In the genomic region with DNA sequence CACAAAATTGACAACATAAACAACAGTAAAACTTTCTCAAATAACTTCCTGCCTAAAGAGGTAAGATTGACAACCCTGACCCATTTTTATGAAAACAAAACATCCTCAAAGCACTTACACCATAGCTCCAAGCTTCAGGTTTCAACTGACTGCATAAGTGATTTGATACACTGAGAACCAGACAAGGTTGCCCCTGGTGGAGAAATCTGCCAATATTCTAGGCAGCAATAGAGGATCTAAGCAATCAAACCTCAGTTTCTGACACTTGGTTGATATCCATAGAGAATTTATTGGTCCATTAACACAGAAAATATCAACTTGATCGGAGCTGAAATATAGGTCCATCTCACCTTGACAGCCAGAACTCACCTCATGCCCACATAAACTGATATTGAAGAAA, we compare ENCODE assay signal across 16 cellular contexts.
DNase-seq lines count a peak whose midpoint lies in the region; ATAC-seq and TF ChIP-seq lines count a peak whose summit lies in the region.
"Had no signal": no experiment of that assay in that cellular context is flagged by ENCODE, and none has a peak within 500 bp of the region (broad histone marks: within the 10 kb centered on the region; RNA-seq: fewer than 3 reads in every experiment).

No MANE protein-coding gene starts in this region.

- H3K36me3 Mint-ChIP-seq in WTC11: peaks cover 26% of the 10 kb centered on the region
- H3K36me3 Mint-ChIP-seq in nephron progenitor cell (ENCODE audit: low read depth): peaks cover 29% of the 10 kb centered on the region

- H3K4me1 Mint-ChIP-seq in WTC11: no peaks in the 10 kb centered on the region
- H3K4me1 Mint-ChIP-seq in nephron progenitor cell: peaks cover 5% of the 10 kb centered on the region
- H3K4me1 Mint-ChIP-seq: brain had no signal

- H3K27ac Mint-ChIP-seq in WTC11 (no peak overlapping the region), nephron progenitor cell (no peak overlapping the region)
- H3K27ac Mint-ChIP-seq: brain, T-helper 17 cell had no signal

- ATAC-seq in WTC11 (peak; percentile 44; the same call in 1 of the 2 replicates), GM21529 (IDR thresholded peaks at IDR 0.05; ENCODE audit: unreplicated experiment) (no peak)
- ATAC-seq: left lung, T-helper 17 cell had no signal

- no peak for TF ChIP-seq CTCF in WTC11 (IDR thresholded peaks at IDR 0.05)
- TF ChIP-seq CTCF in nephron progenitor cell (IDR thresholded peaks at IDR 0.05): peak; percentile 28

- no peaks in the 10 kb centered on the region for H3K27me3 Mint-ChIP-seq in WTC11 (ENCODE audit: low read depth)
- H3K27me3 Mint-ChIP-seq in nephron progenitor cell (ENCODE audit: low read depth, poor library complexity): peaks cover 2% of the 10 kb centered on the region
- H3K27me3 Mint-ChIP-seq: T-helper 17 cell had no signal

- H3K4me3 Mint-ChIP-seq in WTC11 (no peak overlapping the region), nephron progenitor cell (no peak overlapping the region)
- H3K4me3 Mint-ChIP-seq: brain, T-helper 17 cell had no signal

- no peaks in the 10 kb centered on the region for H3K9me3 Mint-ChIP-seq in WTC11
- no peaks in the 10 kb centered on the region for H3K9me3 Mint-ChIP-seq in nephron progenitor cell
- H3K9me3 Mint-ChIP-seq: brain had no signal

- DNase-seq in DMS 273 (lab: John Stamatoyannopoulos, UW; ENCODE audit: unreplicated experiment): peak; percentile 58
- no peak for DNase-seq in DMS 273 treated with DMSO at 0.1 percent for 48 hours (lab: John Stamatoyannopoulos, UW)
- DNase-seq in HT-29 (ENCODE audit: low spot score): peak; percentile 10
- no peak for DNase-seq in WTC11 (ENCODE audit: low spot score)
- DNase-seq in nephron progenitor cell: no peak
- no peak for DNase-seq in activated CD4-positive, alpha-beta T cell treated with anti-CD3 and anti-CD28 coated beads, Interleukin-2, amount 50 U/mL, for 4 hours
- no peak for DNase-seq in ureter (ENCODE audit: low spot score)
- DNase-seq: 8988T; COR-L47; GOT3; left lung; NCI-H187 treated with DMSO at 0.1 percent for 48 hours; stimulated activated CD4-positive, alpha-beta T cell treated with anti-CD3 and anti-CD28 coated beads, Interleukin-12 subunit alpha, Interleukin-12 subunit beta, amount 100 ng/mL, for 4 hours; T-helper 17 cell had no signal

- CTCF ChIA-PET in WTC11 (lab: Charles Lee): interaction anchor here (0.6 to 1.6 kb wide), 6 partner anchors 10 to 244 kb away, joined by 3 to 7 read pairs (median 4); a partner anchor contains a TSS

- POLR2A ChIA-PET in WTC11 (lab: Charles Lee): interaction anchor here (1.0 kb wide), 1 partner anchor 241 kb away, joined by 3 read pairs; a partner anchor contains a TSS

TF ChIP-seq in WTC11, 78 proteins besides CTCF, POLR2A, EP300 and RAD21:
- TF ChIP-seq, protein P1, sequence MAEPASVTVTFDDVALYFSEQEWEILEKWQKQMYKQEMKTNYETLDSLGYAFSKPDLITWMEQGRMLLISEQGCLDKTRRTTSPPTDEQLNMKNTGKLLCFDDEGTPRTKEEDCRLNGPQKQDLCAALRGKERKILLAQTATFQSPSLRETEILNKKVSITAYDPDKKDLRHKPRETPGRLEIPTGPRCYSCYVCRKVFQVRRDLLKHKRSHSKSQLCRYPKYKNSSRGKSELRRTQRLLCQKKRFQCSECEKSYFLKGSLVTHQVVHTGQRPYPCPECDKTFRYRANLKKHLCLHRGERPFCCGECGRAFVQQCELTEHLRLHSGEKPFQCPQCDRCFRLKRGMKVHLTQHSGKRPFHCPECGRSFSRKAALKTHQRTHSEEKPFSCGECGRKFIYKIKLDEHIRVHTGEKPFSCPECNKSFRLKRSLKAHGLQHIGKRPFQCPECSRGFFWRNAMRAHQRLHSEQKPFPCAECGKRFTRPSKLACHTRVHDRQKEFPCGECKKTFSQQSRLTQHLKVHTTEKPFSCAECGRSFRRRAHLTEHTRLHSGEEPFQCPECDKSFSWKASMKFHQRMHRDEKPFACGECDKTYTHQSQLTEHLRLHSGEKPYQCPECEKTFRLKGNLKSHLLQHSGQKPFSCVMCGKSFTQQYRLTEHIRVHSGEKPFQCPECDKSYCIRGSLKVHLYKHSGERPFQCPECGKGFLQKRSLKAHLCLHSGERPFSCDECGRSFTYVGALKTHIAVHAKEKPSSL (CRISPR knock-in tag; conservative IDR thresholded peaks at IDR 0.05): no peak
- no peak for TF ChIP-seq SP1 (CRISPR knock-in tag; conservative IDR thresholded peaks at IDR 0.05)
- TF ChIP-seq, protein P2, sequence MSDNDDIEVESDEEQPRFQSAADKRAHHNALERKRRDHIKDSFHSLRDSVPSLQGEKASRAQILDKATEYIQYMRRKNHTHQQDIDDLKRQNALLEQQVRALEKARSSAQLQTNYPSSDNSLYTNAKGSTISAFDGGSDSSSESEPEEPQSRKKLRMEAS (CRISPR knock-in tag; IDR thresholded peaks at IDR 0.05): no peak
- TF ChIP-seq, protein P3, sequence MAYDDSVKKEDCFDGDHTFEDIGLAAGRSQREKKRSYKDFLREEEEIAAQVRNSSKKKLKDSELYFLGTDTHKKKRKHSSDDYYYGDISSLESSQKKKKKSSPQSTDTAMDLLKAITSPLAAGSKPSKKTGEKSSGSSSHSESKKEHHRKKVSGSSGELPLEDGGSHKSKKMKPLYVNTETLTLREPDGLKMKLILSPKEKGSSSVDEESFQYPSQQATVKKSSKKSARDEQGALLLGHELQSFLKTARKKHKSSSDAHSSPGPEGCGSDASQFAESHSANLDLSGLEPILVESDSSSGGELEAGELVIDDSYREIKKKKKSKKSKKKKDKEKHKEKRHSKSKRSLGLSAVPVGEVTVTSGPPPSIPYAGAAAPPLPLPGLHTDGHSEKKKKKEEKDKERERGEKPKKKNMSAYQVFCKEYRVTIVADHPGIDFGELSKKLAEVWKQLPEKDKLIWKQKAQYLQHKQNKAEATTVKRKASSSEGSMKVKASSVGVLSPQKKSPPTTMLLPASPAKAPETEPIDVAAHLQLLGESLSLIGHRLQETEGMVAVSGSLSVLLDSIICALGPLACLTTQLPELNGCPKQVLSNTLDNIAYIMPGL (CRISPR knock-in tag; IDR thresholded peaks at IDR 0.05): no peak
- TF ChIP-seq ESRRA (CRISPR knock-in tag; IDR thresholded peaks at IDR 0.05; ENCODE audit: borderline replicate concordance): no peak
- TF ChIP-seq, protein P4, sequence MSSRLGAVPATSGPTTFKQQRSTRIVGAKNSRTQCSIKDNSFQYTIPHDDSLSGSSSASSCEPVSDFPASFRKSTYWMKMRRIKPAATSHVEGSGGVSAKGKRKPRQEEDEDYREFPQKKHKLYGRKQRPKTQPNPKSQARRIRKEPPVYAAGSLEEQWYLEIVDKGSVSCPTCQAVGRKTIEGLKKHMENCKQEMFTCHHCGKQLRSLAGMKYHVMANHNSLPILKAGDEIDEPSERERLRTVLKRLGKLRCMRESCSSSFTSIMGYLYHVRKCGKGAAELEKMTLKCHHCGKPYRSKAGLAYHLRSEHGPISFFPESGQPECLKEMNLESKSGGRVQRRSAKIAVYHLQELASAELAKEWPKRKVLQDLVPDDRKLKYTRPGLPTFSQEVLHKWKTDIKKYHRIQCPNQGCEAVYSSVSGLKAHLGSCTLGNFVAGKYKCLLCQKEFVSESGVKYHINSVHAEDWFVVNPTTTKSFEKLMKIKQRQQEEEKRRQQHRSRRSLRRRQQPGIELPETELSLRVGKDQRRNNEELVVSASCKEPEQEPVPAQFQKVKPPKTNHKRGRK (CRISPR knock-in tag; IDR thresholded peaks at IDR 0.05; ENCODE audit: borderline replicate concordance): no peak
- TF ChIP-seq, protein P5, sequence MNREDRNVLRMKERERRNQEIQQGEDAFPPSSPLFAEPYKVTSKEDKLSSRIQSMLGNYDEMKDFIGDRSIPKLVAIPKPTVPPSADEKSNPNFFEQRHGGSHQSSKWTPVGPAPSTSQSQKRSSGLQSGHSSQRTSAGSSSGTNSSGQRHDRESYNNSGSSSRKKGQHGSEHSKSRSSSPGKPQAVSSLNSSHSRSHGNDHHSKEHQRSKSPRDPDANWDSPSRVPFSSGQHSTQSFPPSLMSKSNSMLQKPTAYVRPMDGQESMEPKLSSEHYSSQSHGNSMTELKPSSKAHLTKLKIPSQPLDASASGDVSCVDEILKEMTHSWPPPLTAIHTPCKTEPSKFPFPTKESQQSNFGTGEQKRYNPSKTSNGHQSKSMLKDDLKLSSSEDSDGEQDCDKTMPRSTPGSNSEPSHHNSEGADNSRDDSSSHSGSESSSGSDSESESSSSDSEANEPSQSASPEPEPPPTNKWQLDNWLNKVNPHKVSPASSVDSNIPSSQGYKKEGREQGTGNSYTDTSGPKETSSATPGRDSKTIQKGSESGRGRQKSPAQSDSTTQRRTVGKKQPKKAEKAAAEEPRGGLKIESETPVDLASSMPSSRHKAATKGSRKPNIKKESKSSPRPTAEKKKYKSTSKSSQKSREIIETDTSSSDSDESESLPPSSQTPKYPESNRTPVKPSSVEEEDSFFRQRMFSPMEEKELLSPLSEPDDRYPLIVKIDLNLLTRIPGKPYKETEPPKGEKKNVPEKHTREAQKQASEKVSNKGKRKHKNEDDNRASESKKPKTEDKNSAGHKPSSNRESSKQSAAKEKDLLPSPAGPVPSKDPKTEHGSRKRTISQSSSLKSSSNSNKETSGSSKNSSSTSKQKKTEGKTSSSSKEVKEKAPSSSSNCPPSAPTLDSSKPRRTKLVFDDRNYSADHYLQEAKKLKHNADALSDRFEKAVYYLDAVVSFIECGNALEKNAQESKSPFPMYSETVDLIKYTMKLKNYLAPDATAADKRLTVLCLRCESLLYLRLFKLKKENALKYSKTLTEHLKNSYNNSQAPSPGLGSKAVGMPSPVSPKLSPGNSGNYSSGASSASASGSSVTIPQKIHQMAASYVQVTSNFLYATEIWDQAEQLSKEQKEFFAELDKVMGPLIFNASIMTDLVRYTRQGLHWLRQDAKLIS (CRISPR knock-in tag; IDR thresholded peaks at IDR 0.05; ENCODE audit: borderline replicate concordance): no peak
- TF ChIP-seq FOXJ3 (CRISPR knock-in tag; IDR thresholded peaks at IDR 0.05; ENCODE audit: borderline replicate concordance): no peak

Comparison
In these comparisons a context has a peak if more than half of its experiments do, and no peak if none do; other contexts are left out.
1. DNase-seq: peak in DMS 273 (single experiment) and HT-29 (single experiment); none in DMS 273 treated with DMSO at 0.1 percent for 48 hours (single experiment), WTC11 (single experiment), nephron progenitor cell (single experiment), activated CD4-positive, alpha-beta T cell treated with anti-CD3 and anti-CD28 coated beads, Interleukin-2, amount 50 U/mL, for 4 hours (0 of 2) and ureter (single experiment).